Comparison of ENCODE assay signal across 25 cellular contexts in the genomic region with DNA sequence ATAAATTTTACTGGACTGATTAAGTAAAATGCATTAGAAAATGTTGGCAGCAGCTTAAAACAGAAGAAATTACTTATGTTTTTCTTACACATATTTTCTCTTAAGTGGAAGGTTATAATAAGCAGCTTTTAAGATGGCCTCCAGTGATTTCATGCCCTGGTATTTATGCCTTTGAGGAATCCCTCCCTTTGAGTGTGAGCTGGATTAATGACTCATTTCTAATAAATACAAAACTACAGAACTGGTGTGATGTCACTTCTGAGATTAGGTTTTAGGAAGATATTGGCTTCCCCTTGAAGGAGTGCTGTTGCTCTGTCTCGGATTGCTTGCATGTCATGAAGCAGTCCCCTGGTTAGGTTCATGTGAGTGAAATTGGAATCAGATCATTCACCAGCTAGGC.
A peak's percentile ranks its signal among the peaks of the same experiment; 100 is the strongest.
DNase-seq lines count a peak whose midpoint lies in the region; ATAC-seq and TF ChIP-seq lines count a peak whose summit lies in the region.
"Had no signal": no experiment of that assay in that cellular context is flagged by ENCODE, and none has a peak within 500 bp of the region (broad histone marks: within the 10 kb centered on the region; RNA-seq: fewer than 3 reads in every experiment).

No MANE protein-coding gene starts in this region.

- ATAC-seq in HG03565 (IDR thresholded peaks at IDR 0.05; ENCODE audit: unreplicated experiment) = no peak
- ATAC-seq: psoas muscle, upper lobe of right lung had no signal

- H3K4me3 ChIP-seq in astrocyte of the spinal cord (ENCODE audit: low read depth, low read length) = no peak overlapping the region
- H3K4me3 ChIP-seq: BLaER1 treated with 17β-estradiol and CSF1 and Interleukin-3, amounts not matched to agents 10 nM and 100 nM; psoas muscle; skin epidermis; upper lobe of right lung had no signal

- TF ChIP-seq CTCF in astrocyte of the spinal cord (IDR thresholded peaks at IDR 0.05; ENCODE audit: low read depth, low read length) = no peak

- DNase-seq in HS-5 (ENCODE audit: low read depth) (peak; percentile 29), astrocyte of the spinal cord (ENCODE audit: low read depth, low spot score) (peak; percentile 35), iris pigment epithelial cell (ENCODE audit: low read depth) (peak; percentile 32), renal cortical epithelial cell (ENCODE audit: low read depth) (peak; percentile 54), activated T-cell treated with anti-CD3 and anti-CD28 coated beads for 4 hours (no peak), Kasumi-1 (lab: John Stamatoyannopoulos, UW) (no peak), NCI-H2107 (lab: John Stamatoyannopoulos, UW) (no peak)
- DNase-seq: activated CD4-positive, alpha-beta T cell treated with anti-CD3 and anti-CD28 coated beads for 48 hours; activated gamma-delta T cell; activated naive CD8-positive, alpha-beta T cell treated with anti-CD3 and anti-CD28 coated beads, Interleukin-2, amount 10 ng/mL, durations not matched to agents 7 days and 5 days; activated T-cell treated with anti-CD3 and anti-CD28 coated beads, Interleukin-2, amount 50 U/mL, for 24 hours; COR-L47; GDM1; head of caudate nucleus; HFFc6; NCI-H187; NCI-H524 treated with DMSO at 0.1 percent for 48 hours; occipital lobe; psoas muscle; SHP77; stimulated activated CD4-positive, alpha-beta T cell treated with anti-CD3 and anti-CD28 coated beads, Interleukin-2, amount 100 ng/mL, for 24 hours; upper lobe of right lung had no signal

- in situ Hi-C loops in astrocyte of the spinal cord (cut with HindIII; ENCODE audit: low sequenced_read_pairs) = no loop called here

Comparison
In these comparisons a context has a peak if more than half of its experiments do, and no peak if none do; other contexts are left out.
1. DNase-seq: peak in HS-5 (single experiment), astrocyte of the spinal cord (single experiment), iris pigment epithelial cell (single experiment) and renal cortical epithelial cell (single experiment); none in activated T-cell treated with anti-CD3 and anti-CD28 coated beads for 4 hours (single experiment), Kasumi-1 (0 of 2) and NCI-H2107 (single experiment).